8 cellular contexts compared by ENCODE assay signal in genomic region chr20:62791301-62792181, GRCh38. TPM values are rescaled to one million over a fixed set of nuclear protein-coding genes. Genes with fewer than 3 reads are reported as not detected.
DNase-seq lines count a peak whose midpoint lies in the region; ATAC-seq and TF ChIP-seq lines count a peak whose summit lies in the region.

No MANE protein-coding gene starts in this region.

- no peak overlapping the region for H3K4me3 ChIP-seq in adipocyte (ENCODE audit: low read length)

- TF ChIP-seq CTCF in GM12873 (IDR thresholded peaks at IDR 0.05; ENCODE audit: insufficient read depth, low read depth, low read length, missing control alignments), result peak; percentile 97

- H3K36me3 ChIP-seq in adipocyte (ENCODE audit: control insufficient read depth, insufficient read depth, low read length, severe bottlenecking), result no peaks in the 10 kb centered on the region

- intact Hi-C loops in left cardiac atrium (cut with DNase I), result loop anchor here in 1 of 2 donors (2.0 kb wide), 2 partner anchors 123 to 291 kb away; no protein-coding TSS in a partner anchor

- DNase-seq in NCI-H1694 (lab: John Stamatoyannopoulos, UW) (peak; percentile 91), SW480 (ENCODE audit: low spot score) (peak; percentile 94), adipocyte (ENCODE audit: low read depth) (peak; percentile 95), left cardiac atrium (peak; percentile 83), renal cortical epithelial cell (ENCODE audit: low read depth) (peak; percentile 82)

- peaks cover 7% of the 10 kb centered on the region for H3K4me1 ChIP-seq in adipocyte (ENCODE audit: control insufficient read depth, insufficient read depth, low read length)

- H3K9ac ChIP-seq in adipocyte (ENCODE audit: low read length), result no peak overlapping the region

- ATAC-seq in left cardiac atrium, result peak in 1 of 2 donors; percentile 1
- ATAC-seq in HG02938 (IDR thresholded peaks at IDR 0.05; ENCODE audit: unreplicated experiment), result no peak
- no peak for ATAC-seq in HG02798 (IDR thresholded peaks at IDR 0.05; ENCODE audit: poor library complexity, unreplicated experiment)

- peaks cover 11% of the 10 kb centered on the region for H3K27me3 ChIP-seq in adipocyte (replicated peaks; ENCODE audit: control insufficient read depth, insufficient read depth, low read length)

- H3K9me3 ChIP-seq in adipocyte (ENCODE audit: control insufficient read depth, low read length), result no peaks in the 10 kb centered on the region

RNA-seq across cellular contexts. Expression of gene MRGBP, which starts 4.7 kb away (rescaled TPM):
- 1 to 10 TPM; 8.9 TPM for total RNA-seq in left cardiac atrium
- total RNA-seq in renal cortical epithelial cell, result 12.7 and 24.3 TPM in 2 replicates

RNA-seq across cellular contexts. Expression of gene OGFR, which starts 13.1 kb away (rescaled TPM):
- total RNA-seq in left cardiac atrium, result 10 to 100 TPM; 23.3 to 23.6 TPM
- total RNA-seq in renal cortical epithelial cell, result 35.3 and 45.8 TPM in 2 replicates

RNA-seq across cellular contexts. Expression of gene COL9A3, which starts 25.3 kb away (rescaled TPM):
- 1 to 10 TPM; 4.0 to 4.7 TPM for total RNA-seq in left cardiac atrium
- total RNA-seq in renal cortical epithelial cell, result 0.05 and 0.35 TPM in 2 replicates
